21 cellular contexts compared by ENCODE assay signal in genomic region chr18:31248783-31249521, GRCh38.
DNase-seq lines count a peak whose midpoint lies in the region; ATAC-seq and TF ChIP-seq lines count a peak whose summit lies in the region.
"Had no signal": no experiment of that assay in that cellular context is flagged by ENCODE, and none has a peak within 500 bp of the region (broad histone marks: within the 10 kb centered on the region; RNA-seq: fewer than 3 reads in every experiment).

No MANE protein-coding gene starts in this region.

- no peaks in the 10 kb centered on the region for H3K27me3 ChIP-seq in RWPE2 (ENCODE audit: insufficient read depth, poor library complexity, severe bottlenecking)
- H3K27me3 ChIP-seq: esophagus muscularis mucosa, uterus had no signal

- H3K36me3 ChIP-seq in RWPE2 (ENCODE audit: low read depth): no peaks in the 10 kb centered on the region
- H3K36me3 ChIP-seq: esophagus muscularis mucosa, uterus had no signal

- DNase-seq in RWPE2 (ENCODE audit: low spot score) (no peak), epithelial cell of prostate (ENCODE audit: low read depth, low spot score) (peak; percentile 98), medulla oblongata (ENCODE audit: extremely low spot score) (peak; percentile 25), NCI-H1436 (lab: John Stamatoyannopoulos, UW) (no peak)
- no peak for DNase-seq in activated naive CD4-positive, alpha-beta T cell treated with anti-CD3 and anti-CD28 coated beads, Interleukin-2, amount 50 U/mL, for 16 hours
- DNase-seq: activated CD8-positive, alpha-beta T cell treated with anti-CD3 and anti-CD28 coated beads for 36 hours; activated T-cell treated with anti-CD3 and anti-CD28 coated beads, Interleukin-2, amount 50 U/mL, for 1 hour; amniotic stem cell; CD8-positive, alpha-beta T cell; cerebellar nuclear complex; DMS153; HCEC 1CT; left cardiac atrium; natural killer cell; NCI-H187; NCI-H748 treated with DMSO at 0.1 percent for 48 hours; uterus had no signal

- H3K4me3 ChIP-seq in RWPE2 (ENCODE audit: severe bottlenecking): no peak overlapping the region
- H3K4me3 ChIP-seq: esophagus muscularis mucosa, uterus had no signal

- H3K27ac ChIP-seq in RWPE2 (ENCODE audit: poor library complexity, severe bottlenecking) (peak overlapping the region; percentile 50), epithelial cell of prostate (peak overlapping the region; percentile 93)
- H3K27ac ChIP-seq: esophagus muscularis mucosa, uterus had no signal

- no peaks in the 10 kb centered on the region for H3K9me3 ChIP-seq in RWPE2 (ENCODE audit: severe bottlenecking)
- H3K9me3 ChIP-seq: esophagus muscularis mucosa, uterus had no signal

- peaks cover 43% of the 10 kb centered on the region for H3K4me1 ChIP-seq in RWPE2 (ENCODE audit: insufficient read depth, poor library complexity, severe bottlenecking)
- H3K4me1 ChIP-seq: esophagus muscularis mucosa, uterus had no signal

- TF ChIP-seq CTCF in RWPE2 (IDR thresholded peaks at IDR 0.05; ENCODE audit: poor library complexity, severe bottlenecking): no peak

- peak; percentile 82 for ATAC-seq in RWPE2 (ENCODE audit: low read depth)
- ATAC-seq in GM19351 (IDR thresholded peaks at IDR 0.05; ENCODE audit: unreplicated experiment): no peak
- no peak for ATAC-seq in HG02840 (IDR thresholded peaks at IDR 0.05; ENCODE audit: low FRiP score, unreplicated experiment)
- ATAC-seq: activated CD8-positive, alpha-beta T cell treated with anti-CD3 and anti-CD28 coated beads for 36 hours; CD8-positive, alpha-beta T cell; natural killer cell; WTC11 had no signal

Comparison
In these comparisons a context has a peak if more than half of its experiments do, and no peak if none do; other contexts are left out.
1. DNase-seq: peak in epithelial cell of prostate (single experiment) and medulla oblongata (single experiment); none in RWPE2 (single experiment), activated naive CD4-positive, alpha-beta T cell treated with anti-CD3 and anti-CD28 coated beads, Interleukin-2, amount 50 U/mL, for 16 hours (single experiment) and NCI-H1436 (single experiment).